Comparison of ENCODE assay signal across 12 cellular contexts in genomic region chr12:113065126-113066007, GRCh38. TPM values are rescaled to one million over a fixed set of nuclear protein-coding genes. Genes with fewer than 3 reads are reported as not detected.
DNase-seq lines count a peak whose midpoint lies in the region; ATAC-seq lines count a peak whose summit lies in the region.
"Had no signal": no experiment of that assay in that cellular context is flagged by ENCODE, and none has a peak within 500 bp of the region (broad histone marks: within the 10 kb centered on the region; RNA-seq: fewer than 3 reads in every experiment).

No MANE protein-coding gene starts in this region.

- no peak overlapping the region for H3K9ac ChIP-seq in GM23248
- H3K9ac ChIP-seq in iPS-20b (ENCODE audit: low read depth, low read length): no peak overlapping the region

- 12 to 19% methylated on average over 27 to 31 of the region's 31 CpGs for WGBS in GM23248 (ENCODE audit: low coverage in 1 of 2, low lambda C conversion rate in 2 of 2, missing lambda C conversion rate in 2 of 2), 2 experiments

- H3F3A ChIP-seq in GM23248 (ENCODE audit: insufficient read depth): no peaks in the 10 kb centered on the region

- H3K4me2 ChIP-seq in GM23248 (ENCODE audit: unreplicated experiment): no peak overlapping the region

- H3K27ac ChIP-seq in GM23248 (no peak overlapping the region), iPS-20b (ENCODE audit: low read length) (no peak overlapping the region)

- H4K20me1 ChIP-seq in GM23248 (ENCODE audit: insufficient read depth): no peaks in the 10 kb centered on the region

- H3K9me3 ChIP-seq in GM23248 (ENCODE audit: low read depth): no peaks in the 10 kb centered on the region
- H3K9me3 ChIP-seq in iPS-20b (ENCODE audit: insufficient read depth, low read depth, low read length): no peaks in the 10 kb centered on the region

- H3K36me3 ChIP-seq in GM23248 (ENCODE audit: low read depth) (no peaks in the 10 kb centered on the region), iPS-20b (ENCODE audit: insufficient read depth, low read depth, low read length) (no peaks in the 10 kb centered on the region)

- no peak overlapping the region for H2AFZ ChIP-seq in GM23248

- ATAC-seq in HG02840 (IDR thresholded peaks at IDR 0.05; ENCODE audit: low FRiP score, unreplicated experiment) (no peak), GM21367 (IDR thresholded peaks at IDR 0.05; ENCODE audit: unreplicated experiment) (no peak)

- in situ Hi-C loops in GM23248 (cut with MboI): no loop called here

- DNase-seq in AG20443 (ENCODE audit: low spot score) (peak; percentile 56), GM23248 (peak; percentile 28), OCI-M1 (lab: John Stamatoyannopoulos, UW) (peak; percentile 5), NCI-H345 treated with DMSO at 0.1 percent for 48 hours (lab: John Stamatoyannopoulos, UW; ENCODE audit: unreplicated experiment) (no peak), C1 segment of cervical spinal cord (lab: John Stamatoyannopoulos, UW) (no peak)
- DNase-seq: DMS53; effector CD8-positive, alpha-beta T cell; NCI-H187 treated with DMSO at 0.1 percent for 48 hours; right cardiac atrium had no signal

- H3K4me1 ChIP-seq in GM23248 (ENCODE audit: insufficient read depth) (no peaks in the 10 kb centered on the region), iPS-20b (ENCODE audit: insufficient read depth, low read length) (peaks cover 8% of the 10 kb centered on the region; the same call in 1 of the 2 replicates)

- no peaks in the 10 kb centered on the region for H3K9me2 ChIP-seq in GM23248 (ENCODE audit: insufficient read depth)

- no peaks in the 10 kb centered on the region for H3K79me2 ChIP-seq in GM23248 (ENCODE audit: insufficient read depth)

- H3K4me3 ChIP-seq in GM23248 (no peak overlapping the region), iPS-20b (ENCODE audit: low read length) (peak overlapping the region; percentile 46; the same call in 1 of the 2 replicates)

- H3K27me3 ChIP-seq in GM23248 (replicated peaks; ENCODE audit: insufficient read depth) (peaks cover 11% of the 10 kb centered on the region), iPS-20b (ENCODE audit: insufficient read depth, low read length) (peaks cover 33% of the 10 kb centered on the region)

RNA-seq across cellular contexts. Expression of gene DTX1, which starts 8.8 kb away (rescaled TPM):
- total RNA-seq in GM23248 (2014; rRNA removed; shearing (Covaris generic)): not detected in 2 replicates
- polyA plus RNA-seq in GM23248 (2016; fragmentation: Nextera tagmentation; extraction: Ambion mirVana): not detected in 2 replicates

Comparison
In these comparisons a context has a peak if more than half of its experiments do, and no peak if none do; other contexts are left out.
1. DNase-seq: peak in AG20443 (single experiment), GM23248 (single experiment) and OCI-M1 (single experiment); none in NCI-H345 treated with DMSO at 0.1 percent for 48 hours (single experiment) and C1 segment of cervical spinal cord (0 of 14).